ENCODE assay signal across 19 cellular contexts in the genomic region with DNA sequence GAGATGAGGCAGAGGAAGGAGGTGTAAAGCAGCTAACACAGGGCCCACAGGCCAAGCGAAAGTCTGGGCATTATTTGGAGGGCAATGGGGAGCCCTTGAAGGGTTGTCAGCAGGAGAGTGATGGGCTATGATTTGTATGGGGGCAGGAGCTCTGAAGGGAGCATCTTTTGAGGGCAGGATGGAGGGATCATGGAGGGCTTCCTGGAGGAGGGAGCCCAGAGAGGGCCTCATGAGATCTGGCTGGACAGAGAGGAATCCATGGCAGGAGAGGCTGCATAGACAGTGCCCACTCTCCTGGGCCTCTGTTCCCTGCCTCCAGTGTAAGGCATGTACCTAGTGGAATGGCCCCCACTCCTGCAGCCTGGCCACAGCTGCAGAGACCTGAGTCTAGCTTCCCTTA.
DNase-seq lines count a peak whose midpoint lies in the region; ATAC-seq and TF ChIP-seq lines count a peak whose summit lies in the region.
"Had no signal": no experiment of that assay in that cellular context is flagged by ENCODE, and none has a peak within 500 bp of the region (broad histone marks: within the 10 kb centered on the region; RNA-seq: fewer than 3 reads in every experiment).

No MANE protein-coding gene starts in this region.

- H3K9me3 ChIP-seq in IMR-90 (ENCODE audit: control insufficient read depth, insufficient read depth, low read length) (no peaks in the 10 kb centered on the region), spleen (no peaks in the 10 kb centered on the region)
- H3K9me3 ChIP-seq in CD8-positive, alpha-beta memory T cell (ENCODE audit: low read length), result no peaks in the 10 kb centered on the region
- no peaks in the 10 kb centered on the region for H3K9me3 ChIP-seq in CD4-positive, alpha-beta T cell (ENCODE audit: control insufficient read depth, low read length)
- H3K9me3 ChIP-seq: MG63, SJSA1 had no signal

- WGBS in IMR-90 (ENCODE audit: extremely low coverage in 2 of 2, insufficient read length in 1 of 2), 2 experiments, result 60% methylated on average over 1 of the region's 1 CpG; no CpG with 5 or more reads in 1 of the 2 experiments
- 63 to 100% (median 92%) methylated on average over 1 of the region's 1 CpG for WGBS in spleen, 5 donors

- no peak for TF ChIP-seq CTCF in CD14-positive monocyte (IDR thresholded peaks at IDR 0.05)
- TF ChIP-seq CTCF in IMR-90 (conservative IDR thresholded peaks at IDR 0.05; ENCODE audit: low read depth, low read length), result no peak
- TF ChIP-seq CTCF in spleen (IDR thresholded peaks at IDR 0.05 in 8 of 11, conservative IDR thresholded peaks at IDR 0.05 in 3 of 11), result no peak
- no peak for TF ChIP-seq CTCF in CD4-positive, alpha-beta T cell (IDR thresholded peaks at IDR 0.05)

- H4K8ac ChIP-seq in IMR-90 (ENCODE audit: low read depth in 2 of 2, low read length in 2 of 2), result no peak overlapping the region

- H3K9ac ChIP-seq in IMR-90 (ENCODE audit: low read depth, low read length), result no peak overlapping the region

- no peak for TF ChIP-seq RAD21 in IMR-90 (IDR thresholded peaks at IDR 0.05; ENCODE audit: low read length)

- no peak for DNase-seq in CD14-positive monocyte (ENCODE audit: low spot score)
- no peak for DNase-seq in IMR-90
- no peak for DNase-seq in central memory CD8-positive, alpha-beta T cell (ENCODE audit: low spot score in 2 of 2)
- DNase-seq in spleen, result no peak
- no peak for DNase-seq in CD8-positive, alpha-beta memory T cell
- no peak for DNase-seq in CD4-positive, alpha-beta T cell
- no peak for DNase-seq in DMS53 treated with DMSO at 0.1 percent for 48 hours (lab: John Stamatoyannopoulos, UW; ENCODE audit: unreplicated experiment)
- DNase-seq in stimulated activated CD4-positive, alpha-beta T cell treated with anti-CD3 and anti-CD28 coated beads, Interleukin-4, amount 100 ng/mL, for 1 hour, result no peak
- DNase-seq: ACHN, C1 segment of cervical spinal cord, DMS79, MG63, NCI-H1436 treated with DMSO at 0.1 percent for 48 hours, NCI-H2029, NCI-H2227 treated with DMSO at 0.1 percent for 48 hours, NCI-H510A treated with DMSO at 0.1 percent for 48 hours, OCI-M1 had no signal

- intact Hi-C loops in CD14-positive monocyte (cut with micrococcal nuclease) (no loop called here), IMR-90 (cut with micrococcal nuclease) (no loop called here), spleen (cut with DNase I; ENCODE audit: low total_unique reads) (no loop called here)
- intact Hi-C loops in CD4-positive, alpha-beta T cell (cut with DNase I, micrococcal nuclease), result no loop called here

- H2BK120ac ChIP-seq in IMR-90 (ENCODE audit: low read depth, low read length), result no peak overlapping the region

- no peak overlapping the region for H2BK15ac ChIP-seq in IMR-90 (ENCODE audit: low read depth, low read length)

- H2AK9ac ChIP-seq in IMR-90 (replicated peaks; ENCODE audit: low read depth, low read length, poor library complexity), result peak overlapping the region; percentile 13

- no peak overlapping the region for H3K56ac ChIP-seq in IMR-90 (ENCODE audit: extremely low read depth, insufficient read depth, low read length)

- H3K4me3 Mint-ChIP-seq in CD14-positive monocyte, result no peak overlapping the region
- no peak overlapping the region for H3K4me3 Mint-ChIP-seq in central memory CD8-positive, alpha-beta T cell
- H3K4me3 Mint-ChIP-seq in CD8-positive, alpha-beta memory T cell, result no peak overlapping the region
- H3K4me3 Mint-ChIP-seq in CD4-positive, alpha-beta T cell, result no peak overlapping the region

- no peak overlapping the region for H3K14ac ChIP-seq in IMR-90 (replicated peaks; ENCODE audit: low read depth, low read length)

- in situ Hi-C loops in IMR-90 (cut with MboI; ENCODE audit: low sequenced_read_pairs), result no loop called here

- H3K23ac ChIP-seq in IMR-90 (ENCODE audit: low read depth, low read length), result no peak overlapping the region

- H3K27ac ChIP-seq in IMR-90 (ENCODE audit: insufficient read depth, low read length) (no peak overlapping the region), spleen (peak overlapping the region in 5 of 8 donors; percentile 47 to 67 (median 61))
- H3K27ac ChIP-seq in CD8-positive, alpha-beta memory T cell (ENCODE audit: low read depth, low read length), result no peak overlapping the region
- H3K27ac ChIP-seq in CD4-positive, alpha-beta T cell (ENCODE audit: low read depth, low read length), result no peak overlapping the region
- H3K27ac ChIP-seq: SJSA1 had no signal

- H2BK5ac ChIP-seq in IMR-90 (ENCODE audit: low read depth, low read length, poor library complexity, severe bottlenecking), result no peak overlapping the region

- H3K4me1 ChIP-seq in IMR-90 (ENCODE audit: control insufficient read depth, insufficient read depth, low read length) (no peaks in the 10 kb centered on the region), spleen (peaks cover 0 to 42% (median 21%) of the 10 kb centered on the region in 6 donors)
- no peaks in the 10 kb centered on the region for H3K4me1 ChIP-seq in CD8-positive, alpha-beta memory T cell (ENCODE audit: insufficient read depth, low read length)
- H3K4me1 ChIP-seq: SJSA1 had no signal

- no peak for TF ChIP-seq POLR2A in IMR-90 (IDR thresholded peaks at IDR 0.05; ENCODE audit: low read depth, low read length)
- TF ChIP-seq POLR2A in spleen (IDR thresholded peaks at IDR 0.05), result no peak

- no peaks in the 10 kb centered on the region for H3K9me1 ChIP-seq in IMR-90 (ENCODE audit: insufficient read depth, low read length)

- no peak overlapping the region for H3K4me2 ChIP-seq in IMR-90 (ENCODE audit: low read depth, low read length)

- no peak overlapping the region for H4K5ac ChIP-seq in IMR-90 (ENCODE audit: low read depth, low read length)

- H3K27ac Mint-ChIP-seq in CD14-positive monocyte, result peak overlapping the region in 4 of 7 donors; percentile 43 to 81 (median 71)
- peak overlapping the region; percentile 49 for H3K27ac Mint-ChIP-seq in central memory CD8-positive, alpha-beta T cell (ENCODE audit: low read depth)
- H3K27ac Mint-ChIP-seq in CD8-positive, alpha-beta memory T cell, result peak overlapping the region in 1 of 8 donors; percentile 11
- H3K27ac Mint-ChIP-seq in CD4-positive, alpha-beta T cell, result no peak overlapping the region

- H2AFZ ChIP-seq in IMR-90 (replicated peaks; ENCODE audit: low read length, poor library complexity), result no peak overlapping the region

- ATAC-seq in IMR-90 (ENCODE audit: low read depth), result no peak
- no peak for ATAC-seq in central memory CD8-positive, alpha-beta T cell (replicated peaks; ENCODE audit: extremely low read depth, poor library complexity, severe bottlenecking)
- ATAC-seq in CD4-positive, alpha-beta T cell (ENCODE audit: poor library complexity), result no peak
- ATAC-seq: Right ventricle myocardium inferior had no signal

- H4K20me1 ChIP-seq in IMR-90 (ENCODE audit: insufficient read depth, low read length), result peaks cover 54% of the 10 kb centered on the region

- H2AK5ac ChIP-seq in IMR-90 (ENCODE audit: low read depth, low read length), result no peak overlapping the region

- H4K91ac ChIP-seq in IMR-90 (ENCODE audit: insufficient read depth, low read depth, low read length), result no peak overlapping the region

- no TSS peak for BruUV-seq in IMR-90 (replicated peaks; lab: Mats Ljungman, UMichigan)

- H3K9me3 Mint-ChIP-seq in CD14-positive monocyte, result no peaks in the 10 kb centered on the region
- H3K9me3 Mint-ChIP-seq in central memory CD8-positive, alpha-beta T cell, result no peaks in the 10 kb centered on the region
- no peaks in the 10 kb centered on the region for H3K9me3 Mint-ChIP-seq in CD8-positive, alpha-beta memory T cell
- H3K9me3 Mint-ChIP-seq in CD4-positive, alpha-beta T cell, result no peaks in the 10 kb centered on the region

- peaks cover 71 to 95% of the 10 kb centered on the region in 2 donors for H3K36me3 Mint-ChIP-seq in CD14-positive monocyte
- H3K36me3 Mint-ChIP-seq in central memory CD8-positive, alpha-beta T cell (ENCODE audit: insufficient read depth), result peaks cover 3% of the 10 kb centered on the region
- H3K36me3 Mint-ChIP-seq in CD8-positive, alpha-beta memory T cell, result peaks cover 3 to 24% (median 6%) of the 10 kb centered on the region in 3 donors
- peaks cover 28% of the 10 kb centered on the region for H3K36me3 Mint-ChIP-seq in CD4-positive, alpha-beta T cell (ENCODE audit: low read depth)

- H3K79me1 ChIP-seq in IMR-90 (ENCODE audit: low read depth in 1 of 2, low read length in 2 of 2), result peaks cover 24 to 79% of the 10 kb centered on the region in 2 experiments

- H3K36me3 ChIP-seq in IMR-90 (ENCODE audit: control insufficient read depth, insufficient read depth, low read length), result peaks cover 85% of the 10 kb centered on the region
- H3K36me3 ChIP-seq in spleen, result peaks cover 0 to 98% (median 10%) of the 10 kb centered on the region in 6 donors
- peaks cover 5% of the 10 kb centered on the region for H3K36me3 ChIP-seq in CD8-positive, alpha-beta memory T cell (ENCODE audit: insufficient read depth, low read length)

- H3K4ac ChIP-seq in IMR-90 (ENCODE audit: low read depth, low read length), result no peak overlapping the region

- POLR2A ChIA-PET in IMR-90 (lab: Charles Lee; ENCODE audit: unreplicated experiment), result no interaction called here
- POLR2A ChIA-PET in CD8-positive, alpha-beta memory T cell (lab: Charles Lee), result no interaction called here
- POLR2A ChIA-PET in CD4-positive, alpha-beta T cell (lab: Charles Lee), result no interaction called here

- no peaks in the 10 kb centered on the region for H3K27me3 Mint-ChIP-seq in CD14-positive monocyte (ENCODE audit: low read depth in 3 of 3)
- H3K27me3 Mint-ChIP-seq in central memory CD8-positive, alpha-beta T cell, result no peaks in the 10 kb centered on the region
- no peaks in the 10 kb centered on the region for H3K27me3 Mint-ChIP-seq in CD8-positive, alpha-beta memory T cell
- no peaks in the 10 kb centered on the region for H3K27me3 Mint-ChIP-seq in CD4-positive, alpha-beta T cell

- H3K4me3 ChIP-seq in IMR-90 (ENCODE audit: insufficient read depth, low read depth, low read length) (no peak overlapping the region), spleen (no peak overlapping the region)
- no peak overlapping the region for H3K4me3 ChIP-seq in CD8-positive, alpha-beta memory T cell (ENCODE audit: low read length)
- H3K4me3 ChIP-seq: MG63, SJSA1 had no signal

- H3K18ac ChIP-seq in IMR-90 (ENCODE audit: low read depth, low read length), result no peak overlapping the region

- CTCF ChIA-PET in IMR-90 (lab: Yijun Ruan, JAX), result no interaction called here
- CTCF ChIA-PET in CD8-positive, alpha-beta memory T cell (lab: Charles Lee), result interaction anchor here (1.3 kb wide), 1 partner anchor 13 kb away, joined by 4 read pairs; no protein-coding TSS in a partner anchor
- CTCF ChIA-PET in CD4-positive, alpha-beta T cell (lab: Charles Lee), result interaction anchor here (0.6 kb wide), 1 partner anchor 1164 kb away, joined by 3 read pairs; no protein-coding TSS in a partner anchor

- H2BK20ac ChIP-seq in IMR-90 (ENCODE audit: low read depth, low read length), result no peak overlapping the region

- dilution Hi-C loops in IMR-90 (cut with HindIII; ENCODE audit: low sequenced_read_pairs, unreplicated experiment), result no loop called here

- H3K4me1 Mint-ChIP-seq in CD14-positive monocyte, result no peaks in the 10 kb centered on the region
- H3K4me1 Mint-ChIP-seq in central memory CD8-positive, alpha-beta T cell, result no peaks in the 10 kb centered on the region
- H3K4me1 Mint-ChIP-seq in CD8-positive, alpha-beta memory T cell, result no peaks in the 10 kb centered on the region
- H3K4me1 Mint-ChIP-seq in CD4-positive, alpha-beta T cell (ENCODE audit: low read depth), result no peaks in the 10 kb centered on the region

- H3K27me3 ChIP-seq in IMR-90 (ENCODE audit: control insufficient read depth, insufficient read depth, low read length), result no peaks in the 10 kb centered on the region
- no peaks in the 10 kb centered on the region for H3K27me3 ChIP-seq in spleen (replicated peaks in 1 of 7)
- H3K27me3 ChIP-seq in CD8-positive, alpha-beta memory T cell (ENCODE audit: insufficient read depth, low read length, poor library complexity, severe bottlenecking), result no peaks in the 10 kb centered on the region
- H3K27me3 ChIP-seq in CD4-positive, alpha-beta T cell (ENCODE audit: control insufficient read depth, insufficient read depth, low read length), result no peaks in the 10 kb centered on the region
- H3K27me3 ChIP-seq: MG63, SJSA1 had no signal

Comparison
In these comparisons a context has a peak if more than half of its experiments do, and no peak if none do; other contexts are left out.
1. H3K27ac ChIP-seq: peak in spleen (5 of 8); none in IMR-90 (single experiment), CD8-positive, alpha-beta memory T cell (single experiment) and CD4-positive, alpha-beta T cell (single experiment).